13 cellular contexts compared by ENCODE assay signal in the genomic region with DNA sequence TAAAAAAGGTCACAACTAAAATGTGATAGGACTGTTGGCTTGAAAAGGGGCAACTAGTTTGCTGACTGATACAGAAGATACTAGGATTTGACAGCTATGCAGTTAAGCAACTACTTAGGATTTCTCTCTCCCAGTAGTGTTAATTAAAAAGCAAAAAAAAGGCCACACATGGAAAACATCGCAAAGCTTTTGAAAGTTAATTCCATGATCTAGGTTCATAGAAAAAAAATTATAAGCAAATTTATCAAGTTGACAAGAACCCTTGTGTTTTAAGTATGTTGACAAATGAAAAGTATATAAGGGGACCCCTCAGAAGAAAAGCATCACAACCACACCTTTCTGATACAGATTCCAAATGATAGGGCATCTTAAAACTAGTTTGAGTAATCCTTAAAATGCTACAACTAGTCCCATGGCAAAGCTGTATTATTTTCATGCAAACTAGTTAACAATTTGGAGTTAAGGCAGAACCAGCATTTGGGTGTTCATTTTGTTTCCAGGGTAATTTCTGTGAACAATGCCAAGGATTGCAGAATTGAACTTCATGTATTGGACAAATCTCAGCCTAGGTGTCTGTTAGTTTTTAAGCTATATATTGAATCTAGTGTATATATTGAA. TPM values are rescaled to one million over a fixed set of nuclear protein-coding genes. Genes with fewer than 3 reads are reported as not detected.
DNase-seq lines count a peak whose midpoint lies in the region; ATAC-seq, FAIRE-seq and TF ChIP-seq lines count a peak whose summit lies in the region.
"Had no signal": no experiment of that assay in that cellular context is flagged by ENCODE, and none has a peak within 500 bp of the region (broad histone marks: within the 10 kb centered on the region; RNA-seq: fewer than 3 reads in every experiment).

No MANE protein-coding gene starts in this region.

- TF ChIP-seq POLR2A in A549 (IDR thresholded peaks at IDR 0.05; ENCODE audit: low read length) (no peak), GM12892 (IDR thresholded peaks at IDR 0.05; ENCODE audit: low read depth, low read length) (peak; percentile 34; the same call in 1 of the 2 replicates)

- no peak for ATAC-seq in A549
- ATAC-seq: activated CD4-positive, CD25-positive, alpha-beta regulatory T cell treated with anti-CD3 and anti-CD28 coated beads, Interleukin-2, amount 50 U/mL, for 24 hours; heart left ventricle had no signal

- H3K27ac ChIP-seq in A549 (no peak overlapping the region), VCaP (peak overlapping the region; percentile 5; the same call in 1 of the 2 replicates), mesodermal cell (ENCODE audit: low read depth, low read length, severe bottlenecking) (peak overlapping the region; percentile 46)

- 97% methylated on average over 1 of the region's 1 CpG for WGBS in A549 (ENCODE audit: missing lambda C conversion rate)
- WGBS in mesodermal cell (ENCODE audit: insufficient coverage in 2 of 2), 2 experiments: no CpG with 5 or more reads among the region's 1 CpG

- no peak for DNase-seq in A549 (ENCODE audit: low read depth in 1 of 2, low spot score in 1 of 2)
- DNase-seq in GM12892 (ENCODE audit: insufficient read length): no peak
- no peak for DNase-seq in T-helper 9 cell
- no peak for DNase-seq in inferior parietal cortex (ENCODE audit: extremely low spot score)
- DNase-seq in SHP77 (lab: John Stamatoyannopoulos, UW): no peak
- no peak for DNase-seq in HAP-1 (ENCODE audit: low spot score in 2 of 2)
- DNase-seq: DMS79, heart left ventricle, IMR-90, NCI-H510A treated with DMSO at 0.1 percent for 48 hours had no signal

- H3K27me3 ChIP-seq in HAP-1 (ENCODE audit: low read depth): no peaks in the 10 kb centered on the region
- H3K27me3 ChIP-seq: heart left ventricle had no signal

- TF ChIP-seq CTCF in A549 (IDR thresholded peaks at IDR 0.05): no peak
- no peak for TF ChIP-seq CTCF in VCaP (conservative IDR thresholded peaks at IDR 0.05)

- no peak overlapping the region for H3K4me2 ChIP-seq in A549

- H3K4me3 ChIP-seq in A549 (no peak overlapping the region), mesodermal cell (ENCODE audit: extremely low read depth, insufficient read depth, low read length, poor library complexity, severe bottlenecking) (no peak overlapping the region), HAP-1 (no peak overlapping the region)
- H3K4me3 ChIP-seq: heart left ventricle had no signal

- peaks cover 38% of the 10 kb centered on the region for H3K36me3 ChIP-seq in mesodermal cell (ENCODE audit: control insufficient read depth, insufficient read depth, low read length)
- peaks cover 72% of the 10 kb centered on the region for H3K36me3 ChIP-seq in HAP-1 (replicated peaks)

- POLR2A ChIA-PET in A549 (lab: Yijun Ruan, JAX): interaction anchor here (1.3 to 1.7 kb wide), 2 partner anchors 17 to 55 kb away, joined by 5 read pairs; a partner anchor contains a TSS

- CTCF ChIA-PET in A549 (lab: Yijun Ruan, JAX): interaction anchor here (0.7 to 1.1 kb wide), 2 partner anchors 65 to 73 kb away, joined by 3 read pairs; no protein-coding TSS in a partner anchor

- in situ Hi-C loops in HAP-1 (cut with MboI; ENCODE audit: low sequenced_read_pairs): no loop called here

- no peak for TF ChIP-seq RAD21 in A549 (conservative IDR thresholded peaks at IDR 0.05 in 1 of 2, IDR thresholded peaks at IDR 0.05 in 1 of 2)

- H3K9me3 ChIP-seq in A549 (no peaks in the 10 kb centered on the region), mesodermal cell (ENCODE audit: control insufficient read depth, low read length) (no peaks in the 10 kb centered on the region), HAP-1 (no peaks in the 10 kb centered on the region)
- H3K9me3 ChIP-seq: heart left ventricle had no signal

- H3K4me1 ChIP-seq in A549: peaks cover 50% of the 10 kb centered on the region
- peaks cover 4% of the 10 kb centered on the region for H3K4me1 ChIP-seq in mesodermal cell (ENCODE audit: control insufficient read depth, insufficient read depth, low read length, poor library complexity, severe bottlenecking)
- peaks cover 18% of the 10 kb centered on the region for H3K4me1 ChIP-seq in HAP-1

- no peak for TF ChIP-seq EP300 in A549 (IDR thresholded peaks at IDR 0.05)

- FAIRE-seq in A549 (lab: Jason Lieb, UNC) (no peak), GM12892 (lab: Jason Lieb, UNC) (no peak)

TF ChIP-seq in A549, 52 proteins besides CTCF, POLR2A, EP300 and RAD21:
- TF ChIP-seq HEYL (CRISPR knock-in tag; IDR thresholded peaks at IDR 0.05) (no peak), GATA3 (IDR thresholded peaks at IDR 0.05; ENCODE audit: borderline replicate concordance) (no peak), TFCP2L1 (CRISPR knock-in tag; IDR thresholded peaks at IDR 0.05) (0 out of 2 replicates have a peak, but pooled peaks have one; percentile 37), HOXA7 (CRISPR knock-in tag; IDR thresholded peaks at IDR 0.05) (peak; percentile 58; the same call in 1 of the 2 replicates), TP53 (CRISPR knock-in tag; IDR thresholded peaks at IDR 0.05) (0 out of 2 replicates have a peak, but pooled peaks have one; percentile 48), FOSB (CRISPR knock-in tag; IDR thresholded peaks at IDR 0.05) (0 out of 2 replicates have a peak, but pooled peaks have one; percentile 21), POLR2AphosphoS2 (conservative IDR thresholded peaks at IDR 0.05; ENCODE audit: low read length) (peak; percentile 4; the same call in 1 of the 2 replicates)
TF ChIP-seq in A549: peak in this region for 5.

RNA-seq across cellular contexts. Expression of a gene that starts 4.1 kb away (rescaled TPM):
- polyA plus RNA-seq in A549 (2011; rRNA removed) (38.1 and 106 TPM in 2 replicates), A549 (2017; fragmentation: RNase III; extraction: RNeasy Plus Mini Kit Qiagen cat#74134 plus additional on column Dnase treatment) (34.4 to 37.5 TPM (median 36.1 TPM) in 3 replicates)
- polyA plus RNA-seq in A549 (2012; cell fraction: cytosol; rRNA removed): 16.8 and 21.2 TPM in 2 replicates
- 12.3 and 16.1 TPM in 2 replicates for polyA plus RNA-seq in A549 (2012; cell fraction: nucleus; rRNA removed)
- 41.1 and 125 TPM in 2 replicates for polyA minus RNA-seq in A549 (2011; rRNA and poly(A)+ RNA removed)
- 112 TPM for polyA plus RNA-seq in GM12892 (2012; ENCODE audit: missing spikeins)
- polyA plus RNA-seq in mesodermal cell (2013, experiment 1 of 2): 121 TPM
- 106 TPM for polyA plus RNA-seq in mesodermal cell (2013, experiment 2 of 2)

RNA-seq across cellular contexts. Expression of a gene that starts 16.4 kb away (rescaled TPM):
- polyA plus RNA-seq in A549 (2011; rRNA removed) (119 and 180 TPM in 2 replicates), A549 (2017; fragmentation: RNase III; extraction: RNeasy Plus Mini Kit Qiagen cat#74134 plus additional on column Dnase treatment) (140 to 141 TPM (median 141 TPM) in 3 replicates)
- polyA plus RNA-seq in A549 (2012; cell fraction: cytosol; rRNA removed): 79.7 and 102 TPM in 2 replicates
- 74.1 and 125 TPM in 2 replicates for polyA plus RNA-seq in A549 (2012; cell fraction: nucleus; rRNA removed)
- polyA minus RNA-seq in A549 (2011; rRNA and poly(A)+ RNA removed): 52.7 and 59.3 TPM in 2 replicates
- 157 TPM for polyA plus RNA-seq in GM12892 (2012; ENCODE audit: missing spikeins)
- 88.4 TPM for polyA plus RNA-seq in mesodermal cell (2013, experiment 1 of 2)
- 95.4 TPM for polyA plus RNA-seq in mesodermal cell (2013, experiment 2 of 2)

RNA-seq across cellular contexts. Expression of a gene that starts 50.6 kb away (rescaled TPM):
- polyA plus RNA-seq in A549 (2011; rRNA removed): not detected in 2 replicates
- not detected in 2 replicates for polyA plus RNA-seq in A549 (2012; cell fraction: cytosol; rRNA removed)
- polyA plus RNA-seq in A549 (2012; cell fraction: nucleus; rRNA removed): not detected in 2 replicates
- polyA plus RNA-seq in A549 (2017; fragmentation: RNase III; extraction: RNeasy Plus Mini Kit Qiagen cat#74134 plus additional on column Dnase treatment): not detected in 3 replicates
- polyA minus RNA-seq in A549 (2011; rRNA and poly(A)+ RNA removed): not detected in 2 replicates
- polyA plus RNA-seq in GM12892 (2012; ENCODE audit: missing spikeins): 5.2 TPM
- polyA plus RNA-seq in mesodermal cell (2013, experiment 1 of 2): not detected
- polyA plus RNA-seq in mesodermal cell (2013, experiment 2 of 2): not detected
- polyA plus RNA-seq: IMR-90 had no signal

Comparison
In these comparisons a context has a peak if more than half of its experiments do, and no peak if none do; other contexts are left out.
1. H3K27ac ChIP-seq: peak in VCaP (single experiment) and mesodermal cell (single experiment); none in A549 (0 of 2).